Comparison of ENCODE assay signal across 21 cellular contexts in genomic region chr12:27814851-27815591, GRCh38. TPM values are rescaled to one million over a fixed set of nuclear protein-coding genes. Genes with fewer than 3 reads are reported as not detected.
DNase-seq lines count a peak whose midpoint lies in the region; ATAC-seq, FAIRE-seq and TF ChIP-seq lines count a peak whose summit lies in the region.
"Had no signal": no experiment of that assay in that cellular context is flagged by ENCODE, and none has a peak within 500 bp of the region (broad histone marks: within the 10 kb centered on the region; RNA-seq: fewer than 3 reads in every experiment).

No MANE protein-coding gene starts in this region.

- no peak for FAIRE-seq in HepG2 (lab: Jason Lieb, UNC)
- FAIRE-seq: D721Med, urothelium cell line had no signal

- H3K9me3 ChIP-seq in HepG2 (ENCODE audit: low read length) (no peaks in the 10 kb centered on the region), right lobe of liver (no peaks in the 10 kb centered on the region)
- H3K9me3 ChIP-seq: SJSA1 had no signal

- POLR2A ChIA-PET in HepG2 (lab: Yijun Ruan, JAX): interaction anchor here (1.3 kb wide), 1 partner anchor 35 kb away, joined by 3 read pairs; the partner anchor contains the start of genes KLHL42 and MANSC4

- H4K20me1 ChIP-seq in HepG2 (ENCODE audit: insufficient read depth, low read length): no peaks in the 10 kb centered on the region

- BruUV-seq in HepG2 (replicated peaks; lab: Mats Ljungman, UMichigan): no TSS peak

- H3K4me1 ChIP-seq in HepG2 (ENCODE audit: insufficient read depth, low read length): peaks cover 50% of the 10 kb centered on the region
- no peaks in the 10 kb centered on the region for H3K4me1 ChIP-seq in right lobe of liver

- H3K4me3 ChIP-seq in HepG2 (replicated peaks in 1 of 3; ENCODE audit: insufficient read depth in 1 of 3, low read depth in 2 of 3, low read length in 3 of 3) (no peak overlapping the region), right lobe of liver (no peak overlapping the region), fibroblast of the aortic adventitia (ENCODE audit: low read depth, low read length) (no peak overlapping the region)
- H3K4me3 ChIP-seq: SJSA1 had no signal

- H2AFZ ChIP-seq in HepG2 (ENCODE audit: low read length): no peak overlapping the region

- CTCF ChIA-PET in HepG2 (lab: Yijun Ruan, JAX; ENCODE audit: low intra/inter-chr PET ratio, low total read pairs): no interaction called here

- DNase-seq in HepG2 (ENCODE audit: low spot score): no peak
- no peak for DNase-seq in right lobe of liver
- DNase-seq in SK-MEL-5 (ENCODE audit: low read depth, low spot score): peak; percentile 85
- DNase-seq in fibroblast of the aortic adventitia (ENCODE audit: low read depth): peak; percentile 60
- DNase-seq in retina: no peak
- no peak for DNase-seq in activated CD4-positive, alpha-beta T cell treated with anti-CD3 and anti-CD28 coated beads, Interleukin-2, amount 50 U/mL, for 48 hours
- DNase-seq in SKM-1 treated with dmso at 0.1 percent for 144 hours (lab: John Stamatoyannopoulos, UW; ENCODE audit: unreplicated experiment): no peak
- DNase-seq: activated CD4-positive, alpha-beta memory T cell treated with anti-CD3 and anti-CD28 coated beads for 36 hours; amniotic stem cell; cerebellar nuclear complex; NCI-H1694 treated with DMSO at 0.1 percent for 48 hours; NCI-H345; stimulated activated CD4-positive, alpha-beta T cell treated with anti-CD3 and anti-CD28 coated beads, Interleukin-15, amount 100 ng/mL, for 24 hours had no signal

- TF ChIP-seq EP300 in HepG2 (IDR thresholded peaks at IDR 0.05; ENCODE audit: low read depth in 2 of 2, low read length in 2 of 2) (no peak), HepG2 (CRISPR knock-in tag; IDR thresholded peaks at IDR 0.05; ENCODE audit: borderline replicate concordance) (no peak)

- no peaks in the 10 kb centered on the region for H3K79me2 ChIP-seq in HepG2 (ENCODE audit: insufficient read depth, low read length)

- WGBS in HepG2 (ENCODE audit: low lambda C conversion rate): 0% methylated on average over 3 of the region's 3 CpGs
- 42% methylated on average over 2 of the region's 3 CpGs for WGBS in right lobe of liver (ENCODE audit: insufficient coverage, low coverage, low lambda C conversion rate, missing lambda C conversion rate)

- peak overlapping the region; percentile 33; the same call in 1 of the 2 replicates for H3K4me2 ChIP-seq in HepG2 (ENCODE audit: low read depth, low read length)

- TF ChIP-seq CTCF in HepG2 (CRISPR knock-in tag; IDR thresholded peaks at IDR 0.05) (no peak), right lobe of liver (IDR thresholded peaks at IDR 0.05) (no peak), fibroblast of the aortic adventitia (IDR thresholded peaks at IDR 0.05; ENCODE audit: insufficient read depth, low read length) (no peak)

- no peak for TF ChIP-seq RAD21 in HepG2 (CRISPR knock-in tag; IDR thresholded peaks at IDR 0.05)

- peaks cover 1 to 17% of the 10 kb centered on the region in 2 experiments; a peak in 1 of 5 replicates for H3K27me3 ChIP-seq in HepG2 (ENCODE audit: control insufficient read depth in 1 of 2, insufficient read depth in 2 of 2, low read length in 2 of 2)
- H3K27me3 ChIP-seq in right lobe of liver: no peaks in the 10 kb centered on the region
- H3K27me3 ChIP-seq: SJSA1 had no signal

- H3K36me3 ChIP-seq in HepG2 (replicated peaks in 1 of 2; ENCODE audit: control insufficient read depth in 1 of 2, insufficient read depth in 2 of 2, low read length in 2 of 2): no peaks in the 10 kb centered on the region
- H3K36me3 ChIP-seq in right lobe of liver: no peaks in the 10 kb centered on the region
- H3K36me3 ChIP-seq: SJSA1 had no signal

- H3K9ac ChIP-seq in HepG2 (ENCODE audit: insufficient read depth, low read depth, low read length): no peak overlapping the region

- TF ChIP-seq POLR2A in HepG2 (IDR thresholded peaks at IDR 0.05; ENCODE audit: insufficient read depth in 1 of 2, low read depth in 2 of 2, low read length in 2 of 2) (no peak), right lobe of liver (IDR thresholded peaks at IDR 0.05) (no peak)

- in situ Hi-C loops in HepG2 (cut with HindIII; ENCODE audit: extremely low pct_ligation_motif_present, low pct_unique_long_range_greater_than_20kb): no loop called here
- in situ Hi-C loops in SK-MEL-5 (cut with HindIII; ENCODE audit: low pct_unique_long_range_greater_than_20kb, low sequenced_read_pairs): no loop called here

- H3K27ac ChIP-seq in HepG2 (ENCODE audit: extremely low read length, insufficient read depth, low read length) (no peak overlapping the region), right lobe of liver (no peak overlapping the region)
- H3K27ac ChIP-seq: SJSA1 had no signal

- intact Hi-C loops in HepG2 (cut with micrococcal nuclease; ENCODE audit: unreplicated experiment): no loop called here
- intact Hi-C loops in right lobe of liver (cut with DNase I): no loop called here

- ATAC-seq in HepG2 (no peak), right lobe of liver (no peak), HG03280 (IDR thresholded peaks at IDR 0.05; ENCODE audit: unreplicated experiment) (no peak)

TF ChIP-seq in HepG2, 621 proteins besides CTCF, POLR2A, EP300 and RAD21 (continues in another document):
- peak in 1 of 2 experiments; percentile 35; a peak in 1 of 4 replicates for TF ChIP-seq ATF4 (CRISPR knock-in tag; IDR thresholded peaks at IDR 0.05)

RNA-seq across cellular contexts. Expression of gene MANSC4, which starts 35.0 kb away (rescaled TPM):
- not detected in 2 replicates for total RNA-seq in HepG2 (2016; rRNA removed; fragmentation: Illumina TruSeq; extraction: Trizol)
- not detected in 2 replicates for total RNA-seq in HepG2 (2016; cell fraction: cytosol; rRNA removed; fragmentation: Illumina TruSeq; extraction: Trizol; ENCODE audit: low read depth)
- not detected in 2 replicates for total RNA-seq in HepG2 (2016; cell fraction: insoluble cytoplasmic fraction; rRNA removed; fragmentation: Illumina TruSeq; extraction: Trizol)
- total RNA-seq in HepG2 (2016; cell fraction: membrane; rRNA removed; fragmentation: Illumina TruSeq; extraction: Trizol): not detected in 2 replicates
- total RNA-seq in HepG2 (2016; cell fraction: nucleus; rRNA removed; fragmentation: Illumina TruSeq; extraction: Trizol): not detected in 2 replicates
- not detected in 2 replicates for polyA plus RNA-seq in HepG2 (2011; rRNA removed)
- not detected in 2 replicates for polyA plus RNA-seq in HepG2 (2011; cell fraction: cytosol; rRNA removed)
- not detected in 2 replicates for polyA plus RNA-seq in HepG2 (2011; cell fraction: nucleus; rRNA removed)
- polyA plus RNA-seq in HepG2 (2012): not detected in 2 replicates
- polyA plus RNA-seq in HepG2 (2016; cell fraction: cytosol; fragmentation: Illumina TruSeq; extraction: Trizol; ENCODE audit: low read depth): not detected in 2 replicates
- not detected in 2 replicates for polyA plus RNA-seq in HepG2 (2016; cell fraction: insoluble cytoplasmic fraction; fragmentation: Illumina TruSeq; extraction: Trizol; ENCODE audit: low read depth)
- not detected in 2 replicates for polyA plus RNA-seq in HepG2 (2016; cell fraction: membrane; fragmentation: Illumina TruSeq; extraction: Trizol; ENCODE audit: low read depth)
- polyA plus RNA-seq in HepG2 (2016; cell fraction: nucleus; fragmentation: Illumina TruSeq; extraction: Trizol; ENCODE audit: insufficient read depth, low read depth): not detected in 2 replicates
- polyA minus RNA-seq in HepG2 (2011; rRNA and poly(A)+ RNA removed; ENCODE audit: low replicate concordance): not detected in 2 replicates
- not detected in 2 replicates for polyA minus RNA-seq in HepG2 (2011; cell fraction: cytosol; rRNA and poly(A)+ RNA removed)
- not detected in 2 replicates for polyA minus RNA-seq in HepG2 (2011; cell fraction: nucleus; rRNA and poly(A)+ RNA removed)
- not detected for total RNA-seq in right lobe of liver
- 0.37 TPM in 1 of 2 replicates, not detected in the other for total RNA-seq in SK-MEL-5 (2014; rRNA removed; shearing (Covaris generic))
- not detected in 2 replicates for polyA plus RNA-seq in SK-MEL-5 (2015; cell fraction: cytosol; rRNA removed)
- not detected in 2 replicates for polyA plus RNA-seq in SK-MEL-5 (2015; cell fraction: nucleus; rRNA removed)
- not detected in 2 replicates for total RNA-seq in fibroblast of the aortic adventitia (ENCODE audit: low replicate concordance)
- total RNA-seq: activated CD4-positive, alpha-beta memory T cell treated with anti-CD3 and anti-CD28 coated beads for 36 hours; activated T-helper 1 cell treated with anti-CD3 and anti-CD28 coated beads, Interleukin-12 subunit alpha, Interleukin-12 subunit beta, Interleukin-2, Interleukin-4 antibody, amounts not matched to agents 30 ng/mL and 10 ng/mL and 1 ng/mL, durations not matched to agents 14 hours and 24 hours and 36 hours; LHCN-M2; lung microvascular endothelial cell; pulmonary artery endothelial cell; SJSA1 had no signal

RNA-seq across cellular contexts. Expression of gene KLHL42, which starts 35.0 kb away (rescaled TPM):
- total RNA-seq in HepG2 (2016; rRNA removed; fragmentation: Illumina TruSeq; extraction: Trizol) (7.9 and 14.0 TPM in 2 replicates), right lobe of liver (10 to 100 TPM in 5 of 6 experiments, 1 to 10 TPM in 1; 9.4 to 15.3 (median 10.6) TPM), fibroblast of the aortic adventitia (ENCODE audit: low replicate concordance) (13.6 and 32.5 TPM in 2 replicates)
- total RNA-seq in HepG2 (2016; cell fraction: cytosol; rRNA removed; fragmentation: Illumina TruSeq; extraction: Trizol; ENCODE audit: low read depth): 2.3 and 2.6 TPM in 2 replicates
- total RNA-seq in HepG2 (2016; cell fraction: insoluble cytoplasmic fraction; rRNA removed; fragmentation: Illumina TruSeq; extraction: Trizol): 8.7 and 13.3 TPM in 2 replicates
- total RNA-seq in HepG2 (2016; cell fraction: membrane; rRNA removed; fragmentation: Illumina TruSeq; extraction: Trizol): 5.1 TPM in 2 replicates
- total RNA-seq in HepG2 (2016; cell fraction: nucleus; rRNA removed; fragmentation: Illumina TruSeq; extraction: Trizol): 15.7 and 18.7 TPM in 2 replicates
- polyA plus RNA-seq in HepG2 (2011; rRNA removed): 13.5 and 15.5 TPM in 2 replicates
- 7.4 and 8.0 TPM in 2 replicates for polyA plus RNA-seq in HepG2 (2011; cell fraction: cytosol; rRNA removed)
- 38.3 and 39.4 TPM in 2 replicates for polyA plus RNA-seq in HepG2 (2011; cell fraction: nucleus; rRNA removed)
- polyA plus RNA-seq in HepG2 (2012): 6.4 and 7.7 TPM in 2 replicates
- 2.2 TPM in 2 replicates for polyA plus RNA-seq in HepG2 (2016; cell fraction: cytosol; fragmentation: Illumina TruSeq; extraction: Trizol; ENCODE audit: low read depth)
- polyA plus RNA-seq in HepG2 (2016; cell fraction: insoluble cytoplasmic fraction; fragmentation: Illumina TruSeq; extraction: Trizol; ENCODE audit: low read depth): 6.6 and 6.8 TPM in 2 replicates
- polyA plus RNA-seq in HepG2 (2016; cell fraction: membrane; fragmentation: Illumina TruSeq; extraction: Trizol; ENCODE audit: low read depth): 3.8 and 4.2 TPM in 2 replicates
- polyA plus RNA-seq in HepG2 (2016; cell fraction: nucleus; fragmentation: Illumina TruSeq; extraction: Trizol; ENCODE audit: insufficient read depth, low read depth): 24.1 and 25.1 TPM in 2 replicates
- polyA minus RNA-seq in HepG2 (2011; rRNA and poly(A)+ RNA removed; ENCODE audit: low replicate concordance): 30.9 and 54.6 TPM in 2 replicates
- polyA minus RNA-seq in HepG2 (2011; cell fraction: cytosol; rRNA and poly(A)+ RNA removed): 6.9 and 7.9 TPM in 2 replicates
- polyA minus RNA-seq in HepG2 (2011; cell fraction: nucleus; rRNA and poly(A)+ RNA removed): 45.6 and 57.7 TPM in 2 replicates
- total RNA-seq in SK-MEL-5 (2014; rRNA removed; shearing (Covaris generic)): 23.7 and 24.0 TPM in 2 replicates
- 18.1 and 20.4 TPM in 2 replicates for polyA plus RNA-seq in SK-MEL-5 (2015; cell fraction: cytosol; rRNA removed)
- polyA plus RNA-seq in SK-MEL-5 (2015; cell fraction: nucleus; rRNA removed): 55.7 and 78.7 TPM in 2 replicates

Comparison
In these comparisons a context has a peak if more than half of its experiments do, and no peak if none do; other contexts are left out.
1. DNase-seq: peak in SK-MEL-5 (single experiment) and fibroblast of the aortic adventitia (single experiment); none in HepG2 (single experiment), right lobe of liver (0 of 3), retina (single experiment), activated CD4-positive, alpha-beta T cell treated with anti-CD3 and anti-CD28 coated beads, Interleukin-2, amount 50 U/mL, for 48 hours (0 of 2) and SKM-1 treated with dmso at 0.1 percent for 144 hours (single experiment).